9 cellular contexts compared by ENCODE assay signal in genomic region chr3:42581709-42582473, GRCh38. TPM values are rescaled to one million over a fixed set of nuclear protein-coding genes. Genes with fewer than 3 reads are reported as not detected.
A peak's percentile ranks its signal among the peaks of the same experiment; 100 is the strongest.
DNase-seq lines count a peak whose midpoint lies in the region; ATAC-seq, FAIRE-seq and TF ChIP-seq lines count a peak whose summit lies in the region.
"Had no signal": no experiment of that assay in that cellular context is flagged by ENCODE, and none has a peak within 500 bp of the region (broad histone marks: within the 10 kb centered on the region; RNA-seq: fewer than 3 reads in every experiment).

A gene with protein sequence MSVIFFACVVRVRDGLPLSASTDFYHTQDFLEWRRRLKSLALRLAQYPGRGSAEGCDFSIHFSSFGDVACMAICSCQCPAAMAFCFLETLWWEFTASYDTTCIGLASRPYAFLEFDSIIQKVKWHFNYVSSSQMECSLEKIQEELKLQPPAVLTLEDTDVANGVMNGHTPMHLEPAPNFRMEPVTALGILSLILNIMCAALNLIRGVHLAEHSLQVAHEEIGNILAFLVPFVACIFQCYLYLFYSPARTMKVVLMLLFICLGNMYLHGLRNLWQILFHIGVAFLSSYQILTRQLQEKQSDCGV (minus strand): TSS chr3:42581967. CDS start chr3:42569046, 12,921 bp downstream.

- TF ChIP-seq CTCF in AG09319 (IDR thresholded peaks at IDR 0.05; ENCODE audit: low read depth, low read length) = peak; percentile 26
- no peak for TF ChIP-seq CTCF in kidney (IDR thresholded peaks at IDR 0.05; ENCODE audit: borderline replicate concordance, extremely low read depth, insufficient read depth)

- no peak for FAIRE-seq in kidney (lab: Jason Lieb, UNC)
- FAIRE-seq: endometrium had no signal

- H3K9ac ChIP-seq in kidney (ENCODE audit: low read length in 2 of 2) = peak within 1 kb of the TSS; percentile 63 to 79

- peaks cover 0 to 8% of the 10 kb centered on the region in 2 donors for H3K4me1 ChIP-seq in kidney (ENCODE audit: control insufficient read depth in 1 of 2, insufficient read depth in 1 of 2, low read depth in 1 of 2, low read length in 2 of 2)

- no peaks in the 10 kb centered on the region for H3K36me3 ChIP-seq in kidney (ENCODE audit: control insufficient read depth in 1 of 2, insufficient read depth in 2 of 2, low read length in 2 of 2)

- peak; percentile 67 for DNase-seq in AG09319 (ENCODE audit: extremely low read depth, low read depth)
- DNase-seq in NCI-H446 (lab: John Stamatoyannopoulos, UW) = peak; percentile 84 to 86
- DNase-seq in cerebellar cortex (ENCODE audit: low spot score) = peak; percentile 97
- DNase-seq in kidney = peak; percentile 98
- peak; percentile 97 for DNase-seq in stimulated activated CD4-positive, alpha-beta T cell treated with anti-CD3 and anti-CD28 coated beads, Interleukin-15, amount 100 ng/mL, for 24 hours

- ATAC-seq in HG03196 (IDR thresholded peaks at IDR 0.05; ENCODE audit: unreplicated experiment) = peak; percentile 91
- peak; percentile 93 to 95 for ATAC-seq in activated CD4-positive, CD25-positive, alpha-beta regulatory T cell treated with anti-CD3 and anti-CD28 coated beads, Interleukin-2, amount 50 U/mL, for 24 hours

- intact Hi-C loops in kidney (cut with DNase I) = no loop called here

- in situ Hi-C loops in GM18951 (cut with MboI; ENCODE audit: low sequenced_read_pairs, unreplicated experiment) = no loop called here

- H3K9me3 ChIP-seq in kidney (ENCODE audit: control insufficient read depth in 1 of 2, low read length in 2 of 2) = no peaks in the 10 kb centered on the region

- peak within 1 kb of the TSS; percentile 85 to 88 for H3K27ac ChIP-seq in kidney (ENCODE audit: low read depth in 2 of 2, low read length in 2 of 2)

- H3K4me3 ChIP-seq in kidney (ENCODE audit: low read length in 2 of 2) = peak within 1 kb of the TSS; percentile 80 to 87

- peak; percentile 78 for TF ChIP-seq POLR2A in GM18951 (IDR thresholded peaks at IDR 0.05; ENCODE audit: extremely low read depth, insufficient read depth, insufficient read length)

RNA-seq across cellular contexts. Expression of the gene that starts here (rescaled TPM):
- 43.6 TPM for total RNA-seq in kidney
- polyA plus RNA-seq in kidney (ENCODE audit: insufficient read depth, low read depth, low replicate concordance) = 32.8 TPM

Comparison
In these comparisons a context has a peak if more than half of its experiments do, and no peak if none do; other contexts are left out.
1. Peak in every context shown above with its lines: DNase-seq, ATAC-seq, H3K4me3 ChIP-seq and H3K27ac ChIP-seq.